In genomic region chr2:197324801-197325200, GRCh38 we compare ENCODE assay signal across 13 cellular contexts. TPM values are rescaled to one million over a fixed set of nuclear protein-coding genes. Genes with fewer than 3 reads are reported as not detected.
DNase-seq lines count a peak whose midpoint lies in the region; ATAC-seq and TF ChIP-seq lines count a peak whose summit lies in the region.
"Had no signal": no experiment of that assay in that cellular context is flagged by ENCODE, and none has a peak within 500 bp of the region (broad histone marks: within the 10 kb centered on the region; RNA-seq: fewer than 3 reads in every experiment).

No MANE protein-coding gene starts in this region.

- H3K36me3 Mint-ChIP-seq in activated CD8-positive, alpha-beta T cell treated with anti-CD3 and anti-CD28 coated beads for 36 hours (ENCODE audit: low read depth): peaks cover 6% of the 10 kb centered on the region

- peak overlapping the region; percentile 86 for H3K27ac Mint-ChIP-seq in activated CD8-positive, alpha-beta T cell treated with anti-CD3 and anti-CD28 coated beads for 36 hours

- no peaks in the 10 kb centered on the region for H3K9me3 ChIP-seq in HAP-1
- H3K9me3 ChIP-seq: esophagus squamous epithelium, thyroid gland had no signal

- H3K9me3 Mint-ChIP-seq in activated CD8-positive, alpha-beta T cell treated with anti-CD3 and anti-CD28 coated beads for 36 hours: no peaks in the 10 kb centered on the region

- intact Hi-C loops in activated CD8-positive, alpha-beta T cell treated with anti-CD3 and anti-CD28 coated beads for 36 hours (cut with micrococcal nuclease): loop anchor here (5.0 kb wide), 1 partner anchor 38 kb away; no protein-coding TSS in a partner anchor

- no peaks in the 10 kb centered on the region for H3K27me3 Mint-ChIP-seq in activated CD8-positive, alpha-beta T cell treated with anti-CD3 and anti-CD28 coated beads for 36 hours

- in situ Hi-C loops in HAP-1 (cut with MboI; ENCODE audit: low sequenced_read_pairs): no loop called here

- peaks cover 38% of the 10 kb centered on the region for H3K27me3 ChIP-seq in HAP-1 (ENCODE audit: low read depth)
- H3K27me3 ChIP-seq: esophagus squamous epithelium, thyroid gland had no signal

- CTCF ChIA-PET in activated CD8-positive, alpha-beta T cell treated with anti-CD3 and anti-CD28 coated beads for 36 hours (lab: Charles Lee): interaction anchor here (1.7 kb wide), 1 partner anchor 9 kb away, joined by 4 read pairs; no protein-coding TSS in a partner anchor

- peaks cover 81% of the 10 kb centered on the region for H3K4me1 Mint-ChIP-seq in activated CD8-positive, alpha-beta T cell treated with anti-CD3 and anti-CD28 coated beads for 36 hours (ENCODE audit: low read depth)

- H3K4me3 ChIP-seq in HAP-1: no peak overlapping the region
- H3K4me3 ChIP-seq: esophagus squamous epithelium, smooth muscle cell, thyroid gland had no signal

- DNase-seq in activated CD8-positive, alpha-beta T cell treated with anti-CD3 and anti-CD28 coated beads for 36 hours: no peak
- DNase-seq in HAP-1 (ENCODE audit: low spot score in 2 of 2) (no peak), inferior parietal cortex (ENCODE audit: extremely low spot score) (no peak), SHP77 treated with DMSO at 0.1 percent for 48 hours (lab: John Stamatoyannopoulos, UW) (no peak)
- DNase-seq: esophagus squamous epithelium, mammary epithelial cell, NCI-H2081, thyroid gland had no signal

- H3K4me3 Mint-ChIP-seq in activated CD8-positive, alpha-beta T cell treated with anti-CD3 and anti-CD28 coated beads for 36 hours: peak overlapping the region; percentile 49

- POLR2A ChIA-PET in activated CD8-positive, alpha-beta T cell treated with anti-CD3 and anti-CD28 coated beads for 36 hours (lab: Charles Lee): interaction anchor here (0.7 to 2.2 kb wide), 4 partner anchors 13 to 168 kb away, joined by 3 to 15 read pairs (median 4); partner anchors contain the start of gene ANKRD44

- H3K36me3 ChIP-seq in HAP-1 (replicated peaks): no peaks in the 10 kb centered on the region
- H3K36me3 ChIP-seq: esophagus squamous epithelium, thyroid gland had no signal

- H3K4me1 ChIP-seq in HAP-1: peaks cover 9% of the 10 kb centered on the region; the same call in 1 of the 2 replicates
- H3K4me1 ChIP-seq: esophagus squamous epithelium, thyroid gland had no signal

- TF ChIP-seq CTCF in activated CD8-positive, alpha-beta T cell treated with anti-CD3 and anti-CD28 coated beads for 36 hours (IDR thresholded peaks at IDR 0.05): no peak

- ATAC-seq in GM18498 (IDR thresholded peaks at IDR 0.05; ENCODE audit: unreplicated experiment): peak; percentile 84
- peak; percentile 90 for ATAC-seq in GM19438 (IDR thresholded peaks at IDR 0.05; ENCODE audit: low read depth, unreplicated experiment)
- ATAC-seq in HG03045 (IDR thresholded peaks at IDR 0.05; ENCODE audit: unreplicated experiment): peak; percentile 64
- ATAC-seq in activated CD8-positive, alpha-beta T cell treated with anti-CD3 and anti-CD28 coated beads for 36 hours: peak; percentile 25
- ATAC-seq in HG03025 (IDR thresholded peaks at IDR 0.05; ENCODE audit: low FRiP score, unreplicated experiment): no peak

RNA-seq across cellular contexts. Expression of gene ANKRD44, which starts 14.2 kb away (rescaled TPM):
- total RNA-seq in activated CD8-positive, alpha-beta T cell treated with anti-CD3 and anti-CD28 coated beads for 36 hours: 100 to 1,000 TPM; 131 to 132 TPM
